ENCODE assay signal across 8 cellular contexts in the genomic region with DNA sequence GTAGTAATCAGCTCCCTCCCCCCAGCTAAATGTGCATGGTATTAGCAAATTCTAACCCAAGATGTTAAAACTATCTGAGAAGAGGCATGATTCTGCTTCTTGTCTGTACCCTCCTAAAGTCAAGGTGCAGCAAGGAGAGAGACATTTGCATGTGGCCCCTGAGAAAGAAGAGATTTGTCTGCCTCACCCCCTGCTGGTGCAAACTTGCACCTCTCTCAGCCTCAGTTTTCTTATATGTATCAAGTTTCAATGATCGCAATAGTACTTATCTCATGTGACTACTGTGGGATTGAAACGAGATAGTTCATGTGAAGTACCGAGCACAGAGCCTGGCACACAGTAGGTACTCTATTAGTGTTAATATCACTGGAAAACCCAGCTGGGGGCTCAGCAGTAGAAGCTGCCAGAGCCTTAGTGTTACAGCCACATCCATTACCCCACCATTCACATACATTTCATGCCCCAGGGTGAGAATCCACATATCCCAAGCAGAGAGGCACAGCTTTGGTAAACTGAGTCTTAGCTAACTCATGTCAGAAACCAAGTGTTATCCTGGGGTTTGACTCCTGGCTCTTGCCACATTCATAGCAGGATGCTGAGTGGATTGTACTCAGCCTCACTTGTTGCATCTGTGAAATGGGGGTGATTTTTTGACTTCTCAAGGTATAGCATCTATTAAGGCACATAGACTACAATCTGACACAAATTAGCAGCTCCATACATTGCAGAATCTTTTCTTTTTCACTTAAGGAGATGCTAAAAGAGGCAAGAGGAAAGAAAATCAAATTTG. TPM values are rescaled to one million over a fixed set of nuclear protein-coding genes. Genes with fewer than 3 reads are reported as not detected.
DNase-seq lines count a peak whose midpoint lies in the region; ATAC-seq and TF ChIP-seq lines count a peak whose summit lies in the region.

No MANE protein-coding gene starts in this region.

- peak; percentile 34 for TF ChIP-seq CTCF in AG09309 (IDR thresholded peaks at IDR 0.05; ENCODE audit: control insufficient read depth, insufficient read depth, low read depth, low read length, missing control alignments)
- peak; percentile 48 for TF ChIP-seq CTCF in foreskin keratinocyte (conservative IDR thresholded peaks at IDR 0.05)

- DNase-seq in AG09309 (ENCODE audit: low read depth) (no peak), SK-MEL-5 (ENCODE audit: low read depth, low spot score) (peak; percentile 58), foreskin keratinocyte (no peak), superior temporal gyrus (ENCODE audit: extremely low spot score) (no peak), CD1c-positive myeloid dendritic cell (ENCODE audit: extremely low spot score) (no peak)
- no peak for DNase-seq in activated CD8-positive, alpha-beta memory T cell treated with anti-CD3 and anti-CD28 coated beads, Interleukin-2, amount 50 U/mL, for 4 hours

- peak; percentile 30 for ATAC-seq in GM19035 (IDR thresholded peaks at IDR 0.05; ENCODE audit: unreplicated experiment)
- no peak for ATAC-seq in foreskin keratinocyte
- ATAC-seq in GM19397 (IDR thresholded peaks at IDR 0.05; ENCODE audit: unreplicated experiment), result no peak

- in situ Hi-C loops in SK-MEL-5 (cut with HindIII; ENCODE audit: low pct_unique_long_range_greater_than_20kb, low sequenced_read_pairs), result no loop called here

- H3K4me1 ChIP-seq in foreskin keratinocyte, result peaks cover 77% of the 10 kb centered on the region

- no peak overlapping the region for H3K4me3 ChIP-seq in AG09309 (ENCODE audit: control insufficient read depth, low read depth, low read length)

- H3K27me3 ChIP-seq in foreskin keratinocyte, result no peaks in the 10 kb centered on the region

- H3K27ac ChIP-seq in foreskin keratinocyte, result no peak overlapping the region

RNA-seq across cellular contexts. Expression of a gene that starts 24.9 kb away (rescaled TPM):
- total RNA-seq in SK-MEL-5 (2014; rRNA removed; shearing (Covaris generic)), result 143 and 147 TPM in 2 replicates
- polyA plus RNA-seq in SK-MEL-5 (2015; cell fraction: cytosol; rRNA removed), result 871 and 897 TPM in 2 replicates
- polyA plus RNA-seq in SK-MEL-5 (2015; cell fraction: nucleus; rRNA removed), result 227 and 250 TPM in 2 replicates
- 1,058 and 1,283 TPM in 2 replicates for total RNA-seq in foreskin keratinocyte
- 489 and 531 TPM in 2 replicates for polyA plus RNA-seq in foreskin keratinocyte
